18 cellular contexts compared by ENCODE assay signal in genomic region chr19:5287066-5287465, GRCh38. TPM values are rescaled to one million over a fixed set of nuclear protein-coding genes. Genes with fewer than 3 reads are reported as not detected.
DNase-seq lines count a peak whose midpoint lies in the region; ATAC-seq and TF ChIP-seq lines count a peak whose summit lies in the region.
"Had no signal": no experiment of that assay in that cellular context is flagged by ENCODE, and none has a peak within 500 bp of the region (broad histone marks: within the 10 kb centered on the region; RNA-seq: fewer than 3 reads in every experiment).

No MANE protein-coding gene starts in this region.

- no peaks in the 10 kb centered on the region for H3K9me3 Mint-ChIP-seq in activated T-helper 17 cell treated with anti-CD3 and anti-CD28 coated beads, Interleukin-2, amount 50 U/mL, for 72 hours
- no peaks in the 10 kb centered on the region for H3K9me3 Mint-ChIP-seq in HFFc6

- H3K4me2 ChIP-seq in BLaER1 treated with 17β-estradiol and CSF1 and Interleukin-3, amounts not matched to agents 10 nM and 100 nM = peak overlapping the region; percentile 72 to 90 (median 84)
- H3K4me2 ChIP-seq in osteoblast (ENCODE audit: insufficient read depth, low read length) = peak overlapping the region; percentile 32

- peak overlapping the region in 2 of 10 experiments; percentile 11 to 29; a peak in 1 of 20 replicates for H3K4me3 ChIP-seq in BLaER1 treated with 17β-estradiol and CSF1 and Interleukin-3, amounts not matched to agents 10 nM and 100 nM
- no peak overlapping the region for H3K4me3 ChIP-seq in HEK293 (ENCODE audit: low read depth, low read length)
- H3K4me3 ChIP-seq in osteoblast (ENCODE audit: insufficient read depth, low read length) = no peak overlapping the region

- DNase-seq in osteoblast (ENCODE audit: insufficient read length, low spot score, missing footprints) (peak; percentile 89), HFFc6 (no peak), HuH-7.5 (ENCODE audit: low spot score) (no peak), AG20443 (ENCODE audit: low spot score) (no peak)
- DNase-seq in activated CD4-positive, alpha-beta T cell treated with anti-CD3 and anti-CD28 coated beads for 4 hours = no peak
- DNase-seq: Calu3; cortex of kidney; kidney glomerular epithelial cell; midbrain; NCI-H2029; NCI-H524 treated with DMSO at 0.1 percent for 48 hours; small intestine; stimulated activated naive CD4-positive, alpha-beta T cell; WERI-Rb-1 had no signal

- H2AFZ ChIP-seq in osteoblast (ENCODE audit: low read length) = peak overlapping the region; percentile 22

- peaks cover 31% of the 10 kb centered on the region for H3K27me3 Mint-ChIP-seq in activated T-helper 17 cell treated with anti-CD3 and anti-CD28 coated beads, Interleukin-2, amount 50 U/mL, for 72 hours
- H3K27me3 Mint-ChIP-seq in HFFc6 (ENCODE audit: insufficient read depth) = peaks cover 2% of the 10 kb centered on the region

- peak overlapping the region; percentile 7 for H3K27ac Mint-ChIP-seq in activated T-helper 17 cell treated with anti-CD3 and anti-CD28 coated beads, Interleukin-2, amount 50 U/mL, for 72 hours
- H3K27ac Mint-ChIP-seq in HFFc6 = no peak overlapping the region; the same call in 1 of the 2 replicates

- H3K4me1 ChIP-seq in BLaER1 treated with 17β-estradiol and CSF1 and Interleukin-3, amounts not matched to agents 10 nM and 100 nM = peaks cover 27 to 61% (median 42%) of the 10 kb centered on the region in 10 experiments
- H3K4me1 ChIP-seq in HEK293 (ENCODE audit: control insufficient read depth, insufficient read depth, low read length) (no peaks in the 10 kb centered on the region), osteoblast (ENCODE audit: insufficient read depth, low read length) (peaks cover 30% of the 10 kb centered on the region)

- H3K9me3 ChIP-seq in BLaER1 treated with 17β-estradiol and CSF1 and Interleukin-3, amounts not matched to agents 10 nM and 100 nM (replicated peaks in 1 of 11) = peaks cover 0 to 6% (median 0%) of the 10 kb centered on the region in 11 experiments; a peak in 2 of 22 replicates
- H3K9me3 ChIP-seq in HEK293 (ENCODE audit: control insufficient read depth, insufficient read depth, low read depth, low read length) (no peaks in the 10 kb centered on the region), osteoblast (ENCODE audit: low read depth, low read length) (no peaks in the 10 kb centered on the region)

- H3K9ac ChIP-seq in BLaER1 treated with 17β-estradiol and CSF1 and Interleukin-3, amounts not matched to agents 10 nM and 100 nM = peak overlapping the region in 9 of 11 experiments; percentile 8 to 49 (median 39); a peak in 9 of 22 replicates

- peaks cover 0 to 76% (median 62%) of the 10 kb centered on the region in 11 experiments; a peak in 19 of 22 replicates for H4K20me1 ChIP-seq in BLaER1 treated with 17β-estradiol and CSF1 and Interleukin-3, amounts not matched to agents 10 nM and 100 nM
- H4K20me1 ChIP-seq in osteoblast (ENCODE audit: insufficient read depth, low read length) = peaks cover 70% of the 10 kb centered on the region

- H3K4me1 Mint-ChIP-seq in activated T-helper 17 cell treated with anti-CD3 and anti-CD28 coated beads, Interleukin-2, amount 50 U/mL, for 72 hours = peaks cover 7% of the 10 kb centered on the region
- peaks cover 24% of the 10 kb centered on the region for H3K4me1 Mint-ChIP-seq in HFFc6 (ENCODE audit: low read depth)

- H3K79me2 ChIP-seq in osteoblast (ENCODE audit: insufficient read depth, low read length) = peaks cover 58% of the 10 kb centered on the region

- TF ChIP-seq CTCF in HEK293 (tag by site-specific recombination; IDR thresholded peaks at IDR 0.05) (no peak), osteoblast (IDR thresholded peaks at IDR 0.05; ENCODE audit: extremely low read depth, low read depth, low read length) (no peak), HFFc6 (IDR thresholded peaks at IDR 0.05) (no peak)

- POLR2A ChIA-PET in HEK293 (lab: Yijun Ruan, JAX) = no interaction called here

- H3K27me3 ChIP-seq in BLaER1 treated with 17β-estradiol and CSF1 and Interleukin-3, amounts not matched to agents 10 nM and 100 nM = peaks cover 0 to 9% (median 0%) of the 10 kb centered on the region in 11 experiments; a peak in 3 of 22 replicates
- no peaks in the 10 kb centered on the region for H3K27me3 ChIP-seq in osteoblast (ENCODE audit: insufficient read depth, low read length)

- ATAC-seq in activated T-helper 17 cell treated with anti-CD3 and anti-CD28 coated beads, Interleukin-2, amount 50 U/mL, for 72 hours (replicated peaks) = peak; percentile 62
- ATAC-seq: SK-N-SH treated with all-trans-retinoic acid at 6 μM for 48 hours had no signal

- CTCF ChIA-PET in HEK293 (lab: Yijun Ruan, JAX) = no interaction called here

- H3K4me3 Mint-ChIP-seq in activated T-helper 17 cell treated with anti-CD3 and anti-CD28 coated beads, Interleukin-2, amount 50 U/mL, for 72 hours = no peak overlapping the region
- H3K4me3 Mint-ChIP-seq in HFFc6 = no peak overlapping the region

- no peaks in the 10 kb centered on the region for H3K36me3 Mint-ChIP-seq in activated T-helper 17 cell treated with anti-CD3 and anti-CD28 coated beads, Interleukin-2, amount 50 U/mL, for 72 hours (ENCODE audit: low read depth)
- peaks cover 19% of the 10 kb centered on the region for H3K36me3 Mint-ChIP-seq in HFFc6 (ENCODE audit: low read depth)

- peak overlapping the region in 9 of 11 experiments; percentile 14 to 68 (median 43); a peak in 14 of 22 replicates for H3K27ac ChIP-seq in BLaER1 treated with 17β-estradiol and CSF1 and Interleukin-3, amounts not matched to agents 10 nM and 100 nM
- H3K27ac ChIP-seq in HEK293 (ENCODE audit: extremely low read depth, low read depth, low read length) (no peak overlapping the region), osteoblast (ENCODE audit: low read depth, low read length) (peak overlapping the region; percentile 45)
- H3K27ac ChIP-seq: WERI-Rb-1 had no signal

- peaks cover 4 to 36% (median 18%) of the 10 kb centered on the region in 11 experiments; a peak in 18 of 22 replicates for H3K36me3 ChIP-seq in BLaER1 treated with 17β-estradiol and CSF1 and Interleukin-3, amounts not matched to agents 10 nM and 100 nM
- H3K36me3 ChIP-seq in HEK293 (ENCODE audit: control insufficient read depth in 2 of 2, insufficient read depth in 1 of 2, low read length in 2 of 2) = peaks cover 4 to 17% of the 10 kb centered on the region in 2 experiments; a peak in 2 of 3 replicates
- peaks cover 19% of the 10 kb centered on the region for H3K36me3 ChIP-seq in osteoblast (ENCODE audit: insufficient read depth, low read length)

TF ChIP-seq in HEK293, 187 proteins besides CTCF, POLR2A, EP300 and RAD21:
- no peak for TF ChIP-seq ZNF704 (tag by site-specific recombination; IDR thresholded peaks at IDR 0.05)
- TF ChIP-seq ZNF16 (tag by site-specific recombination; IDR thresholded peaks at IDR 0.05; ENCODE audit: low read depth) = peak; percentile 65; the same call in 1 of the 2 replicates

RNA-seq across cellular contexts. Expression of gene PTPRS, which starts 53.5 kb away (rescaled TPM):
- 1 to 10 TPM in 1 of 2 donors, under 1 TPM in 1; 0.04 to 3.2 TPM for total RNA-seq in activated T-helper 17 cell treated with anti-CD3 and anti-CD28 coated beads, Interleukin-2, amount 50 U/mL, for 72 hours
- total RNA-seq in osteoblast = 218 and 227 TPM in 2 replicates
- total RNA-seq in HFFc6 (2021; fragmentation: NEBNext Ultra II Directional; extraction: Animal tissue kit (Norgen Biotek cat#: 25700)) = 100 to 1,000 TPM in 2 of 6 experiments, 10 to 100 TPM in 4; 78.4 to 102 (median 96.8) TPM

Comparison
In these comparisons a context has a peak if more than half of its experiments do, and no peak if none do; other contexts are left out.
1. RNA of gene PTPRS, which starts 53.5 kb away (total RNA-seq): 218 to 227 TPM in osteoblast and 78.4 to 102 TPM in HFFc6; 0.04 to 3.2 TPM in activated T-helper 17 cell treated with anti-CD3 and anti-CD28 coated beads, Interleukin-2, amount 50 U/mL, for 72 hours; every median in the first group is over 10 times any median in the second.